ENCODE assay signal across 1 cellular context in the genomic region with DNA sequence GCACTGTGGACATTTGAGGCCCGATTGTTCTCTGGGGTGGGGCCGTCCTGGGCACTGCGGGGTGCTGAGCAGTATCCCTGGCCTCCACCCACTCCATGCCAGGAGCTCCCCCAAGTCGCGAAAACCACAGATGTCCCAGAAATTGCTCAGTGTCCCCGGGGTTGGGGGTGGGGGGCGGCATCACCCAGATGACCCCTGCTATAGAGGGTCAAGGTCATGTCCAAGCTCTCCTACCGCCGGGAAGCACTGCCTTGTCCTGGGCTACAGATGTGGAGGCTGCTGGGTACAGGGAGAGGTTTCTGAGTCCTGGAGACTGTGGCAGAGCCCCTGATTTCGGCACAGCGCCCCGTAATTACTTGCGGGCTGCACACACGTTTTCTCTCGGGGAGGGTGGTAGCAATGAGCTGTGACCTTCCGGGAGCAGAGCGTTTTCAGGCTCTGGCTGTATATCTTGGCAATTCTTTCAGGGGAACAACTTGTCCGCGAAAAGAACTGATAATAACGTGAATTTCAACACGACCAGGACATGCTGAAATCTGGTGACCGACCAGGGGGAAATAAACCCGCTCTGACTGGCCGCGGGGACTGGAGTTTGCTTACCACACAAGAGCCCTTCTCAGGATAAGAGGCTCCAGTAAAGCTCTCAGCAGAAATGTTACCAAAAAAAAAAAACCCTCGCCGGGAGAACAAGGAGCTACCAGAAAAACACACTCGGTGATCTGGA.
A peak's percentile ranks its signal among the peaks of the same experiment; 100 is the strongest.
TF ChIP-seq lines count a peak whose summit lies in the region.

No MANE protein-coding gene starts in this region.

TF ChIP-seq in HepG2, 621 proteins besides CTCF, POLR2A, EP300 and RAD21 (continued from another document):
- TF ChIP-seq, protein P1, sequence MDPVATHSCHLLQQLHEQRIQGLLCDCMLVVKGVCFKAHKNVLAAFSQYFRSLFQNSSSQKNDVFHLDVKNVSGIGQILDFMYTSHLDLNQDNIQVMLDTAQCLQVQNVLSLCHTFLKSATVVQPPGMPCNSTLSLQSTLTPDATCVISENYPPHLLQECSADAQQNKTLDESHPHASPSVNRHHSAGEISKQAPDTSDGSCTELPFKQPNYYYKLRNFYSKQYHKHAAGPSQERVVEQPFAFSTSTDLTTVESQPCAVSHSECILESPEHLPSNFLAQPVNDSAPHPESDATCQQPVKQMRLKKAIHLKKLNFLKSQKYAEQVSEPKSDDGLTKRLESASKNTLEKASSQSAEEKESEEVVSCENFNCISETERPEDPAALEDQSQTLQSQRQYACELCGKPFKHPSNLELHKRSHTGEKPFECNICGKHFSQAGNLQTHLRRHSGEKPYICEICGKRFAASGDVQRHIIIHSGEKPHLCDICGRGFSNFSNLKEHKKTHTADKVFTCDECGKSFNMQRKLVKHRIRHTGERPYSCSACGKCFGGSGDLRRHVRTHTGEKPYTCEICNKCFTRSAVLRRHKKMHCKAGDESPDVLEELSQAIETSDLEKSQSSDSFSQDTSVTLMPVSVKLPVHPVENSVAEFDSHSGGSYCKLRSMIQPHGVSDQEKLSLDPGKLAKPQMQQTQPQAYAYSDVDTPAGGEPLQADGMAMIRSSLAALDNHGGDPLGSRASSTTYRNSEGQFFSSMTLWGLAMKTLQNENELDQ (CRISPR knock-in tag; IDR thresholded peaks at IDR 0.05; ENCODE audit: borderline replicate concordance), result no peak
- TF ChIP-seq, protein P2, sequence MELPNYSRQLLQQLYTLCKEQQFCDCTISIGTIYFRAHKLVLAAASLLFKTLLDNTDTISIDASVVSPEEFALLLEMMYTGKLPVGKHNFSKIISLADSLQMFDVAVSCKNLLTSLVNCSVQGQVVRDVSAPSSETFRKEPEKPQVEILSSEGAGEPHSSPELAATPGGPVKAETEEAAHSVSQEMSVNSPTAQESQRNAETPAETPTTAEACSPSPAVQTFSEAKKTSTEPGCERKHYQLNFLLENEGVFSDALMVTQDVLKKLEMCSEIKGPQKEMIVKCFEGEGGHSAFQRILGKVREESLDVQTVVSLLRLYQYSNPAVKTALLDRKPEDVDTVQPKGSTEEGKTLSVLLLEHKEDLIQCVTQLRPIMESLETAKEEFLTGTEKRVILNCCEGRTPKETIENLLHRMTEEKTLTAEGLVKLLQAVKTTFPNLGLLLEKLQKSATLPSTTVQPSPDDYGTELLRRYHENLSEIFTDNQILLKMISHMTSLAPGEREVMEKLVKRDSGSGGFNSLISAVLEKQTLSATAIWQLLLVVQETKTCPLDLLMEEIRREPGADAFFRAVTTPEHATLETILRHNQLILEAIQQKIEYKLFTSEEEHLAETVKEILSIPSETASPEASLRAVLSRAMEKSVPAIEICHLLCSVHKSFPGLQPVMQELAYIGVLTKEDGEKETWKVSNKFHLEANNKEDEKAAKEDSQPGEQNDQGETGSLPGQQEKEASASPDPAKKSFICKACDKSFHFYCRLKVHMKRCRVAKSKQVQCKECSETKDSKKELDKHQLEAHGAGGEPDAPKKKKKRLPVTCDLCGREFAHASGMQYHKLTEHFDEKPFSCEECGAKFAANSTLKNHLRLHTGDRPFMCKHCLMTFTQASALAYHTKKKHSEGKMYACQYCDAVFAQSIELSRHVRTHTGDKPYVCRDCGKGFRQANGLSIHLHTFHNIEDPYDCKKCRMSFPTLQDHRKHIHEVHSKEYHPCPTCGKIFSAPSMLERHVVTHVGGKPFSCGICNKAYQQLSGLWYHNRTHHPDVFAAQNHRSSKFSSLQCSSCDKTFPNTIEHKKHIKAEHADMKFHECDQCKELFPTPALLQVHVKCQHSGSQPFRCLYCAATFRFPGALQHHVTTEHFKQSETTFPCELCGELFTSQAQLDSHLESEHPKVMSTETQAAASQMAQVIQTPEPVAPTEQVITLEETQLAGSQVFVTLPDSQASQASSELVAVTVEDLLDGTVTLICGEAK (IDR thresholded peaks at IDR 0.05), result no peak
- TF ChIP-seq, protein P2 (CRISPR knock-in tag; IDR thresholded peaks at IDR 0.05), result no peak
- TF ChIP-seq TGIF2 (CRISPR knock-in tag; IDR thresholded peaks at IDR 0.05), result no peak
- peak in 1 of 2 experiments; percentile 35; a peak in 1 of 4 replicates for TF ChIP-seq NR2F1 (CRISPR knock-in tag; IDR thresholded peaks at IDR 0.05)
- no peak for TF ChIP-seq HOXA5 (CRISPR knock-in tag; IDR thresholded peaks at IDR 0.05)
- no peak for TF ChIP-seq ZNF672 (CRISPR knock-in tag; IDR thresholded peaks at IDR 0.05)
- TF ChIP-seq MXD4 (CRISPR knock-in tag; IDR thresholded peaks at IDR 0.05), result no peak
- TF ChIP-seq MEIS2 (CRISPR knock-in tag; IDR thresholded peaks at IDR 0.05), result no peak
- TF ChIP-seq TERF1 (CRISPR knock-in tag; IDR thresholded peaks at IDR 0.05), result no peak
- no peak for TF ChIP-seq ZNF12 (CRISPR knock-in tag; IDR thresholded peaks at IDR 0.05)
- no peak for TF ChIP-seq PHF5A (CRISPR knock-in tag; IDR thresholded peaks at IDR 0.05; ENCODE audit: low read depth, unreplicated experiment)
- TF ChIP-seq TAF1 (CRISPR knock-in tag; IDR thresholded peaks at IDR 0.05), result no peak
- TF ChIP-seq ZNF207 (IDR thresholded peaks at IDR 0.05; ENCODE audit: borderline replicate concordance), result no peak
- TF ChIP-seq NR2F6 (IDR thresholded peaks at IDR 0.05), result peak; percentile 68
- TF ChIP-seq NR2F6 (CRISPR knock-in tag; IDR thresholded peaks at IDR 0.05), result peak; percentile 61; the same call in 1 of the 2 replicates
- TF ChIP-seq TAF15 (IDR thresholded peaks at IDR 0.05; ENCODE audit: low read depth, low read length, poor library complexity, severe bottlenecking), result no peak
- no peak for TF ChIP-seq ZFP90 (CRISPR knock-in tag; IDR thresholded peaks at IDR 0.05; ENCODE audit: borderline replicate concordance)
- TF ChIP-seq, protein P3, sequence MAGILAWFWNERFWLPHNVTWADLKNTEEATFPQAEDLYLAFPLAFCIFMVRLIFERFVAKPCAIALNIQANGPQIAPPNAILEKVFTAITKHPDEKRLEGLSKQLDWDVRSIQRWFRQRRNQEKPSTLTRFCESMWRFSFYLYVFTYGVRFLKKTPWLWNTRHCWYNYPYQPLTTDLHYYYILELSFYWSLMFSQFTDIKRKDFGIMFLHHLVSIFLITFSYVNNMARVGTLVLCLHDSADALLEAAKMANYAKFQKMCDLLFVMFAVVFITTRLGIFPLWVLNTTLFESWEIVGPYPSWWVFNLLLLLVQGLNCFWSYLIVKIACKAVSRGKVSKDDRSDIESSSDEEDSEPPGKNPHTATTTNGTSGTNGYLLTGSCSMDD (CRISPR knock-in tag; IDR thresholded peaks at IDR 0.05), result no peak
- no peak for TF ChIP-seq ZFP41 (CRISPR knock-in tag; IDR thresholded peaks at IDR 0.05; ENCODE audit: borderline replicate concordance)
- TF ChIP-seq ZSCAN9 (CRISPR knock-in tag; IDR thresholded peaks at IDR 0.05; ENCODE audit: borderline replicate concordance), result no peak
- TF ChIP-seq, protein P4, sequence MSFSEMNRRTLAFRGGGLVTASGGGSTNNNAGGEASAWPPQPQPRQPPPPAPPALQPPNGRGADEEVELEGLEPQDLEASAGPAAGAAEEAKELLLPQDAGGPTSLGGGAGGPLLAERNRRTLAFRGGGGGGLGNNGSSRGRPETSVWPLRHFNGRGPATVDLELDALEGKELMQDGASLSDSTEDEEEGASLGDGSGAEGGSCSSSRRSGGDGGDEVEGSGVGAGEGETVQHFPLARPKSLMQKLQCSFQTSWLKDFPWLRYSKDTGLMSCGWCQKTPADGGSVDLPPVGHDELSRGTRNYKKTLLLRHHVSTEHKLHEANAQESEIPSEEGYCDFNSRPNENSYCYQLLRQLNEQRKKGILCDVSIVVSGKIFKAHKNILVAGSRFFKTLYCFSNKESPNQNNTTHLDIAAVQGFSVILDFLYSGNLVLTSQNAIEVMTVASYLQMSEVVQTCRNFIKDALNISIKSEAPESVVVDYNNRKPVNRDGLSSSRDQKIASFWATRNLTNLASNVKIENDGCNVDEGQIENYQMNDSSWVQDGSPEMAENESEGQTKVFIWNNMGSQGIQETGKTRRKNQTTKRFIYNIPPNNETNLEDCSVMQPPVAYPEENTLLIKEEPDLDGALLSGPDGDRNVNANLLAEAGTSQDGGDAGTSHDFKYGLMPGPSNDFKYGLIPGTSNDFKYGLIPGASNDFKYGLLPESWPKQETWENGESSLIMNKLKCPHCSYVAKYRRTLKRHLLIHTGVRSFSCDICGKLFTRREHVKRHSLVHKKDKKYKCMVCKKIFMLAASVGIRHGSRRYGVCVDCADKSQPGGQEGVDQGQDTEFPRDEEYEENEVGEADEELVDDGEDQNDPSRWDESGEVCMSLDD (CRISPR knock-in tag; IDR thresholded peaks at IDR 0.05; ENCODE audit: borderline replicate concordance), result no peak
- TF ChIP-seq ARNT2 (CRISPR knock-in tag; IDR thresholded peaks at IDR 0.05; ENCODE audit: low read depth), result no peak
- no peak for TF ChIP-seq ZNF547 (CRISPR knock-in tag; IDR thresholded peaks at IDR 0.05)
- TF ChIP-seq SP140L (CRISPR knock-in tag; IDR thresholded peaks at IDR 0.05; ENCODE audit: borderline replicate concordance), result no peak
- TF ChIP-seq ZBTB7B (CRISPR knock-in tag; IDR thresholded peaks at IDR 0.05), result no peak
- TF ChIP-seq, protein P5, sequence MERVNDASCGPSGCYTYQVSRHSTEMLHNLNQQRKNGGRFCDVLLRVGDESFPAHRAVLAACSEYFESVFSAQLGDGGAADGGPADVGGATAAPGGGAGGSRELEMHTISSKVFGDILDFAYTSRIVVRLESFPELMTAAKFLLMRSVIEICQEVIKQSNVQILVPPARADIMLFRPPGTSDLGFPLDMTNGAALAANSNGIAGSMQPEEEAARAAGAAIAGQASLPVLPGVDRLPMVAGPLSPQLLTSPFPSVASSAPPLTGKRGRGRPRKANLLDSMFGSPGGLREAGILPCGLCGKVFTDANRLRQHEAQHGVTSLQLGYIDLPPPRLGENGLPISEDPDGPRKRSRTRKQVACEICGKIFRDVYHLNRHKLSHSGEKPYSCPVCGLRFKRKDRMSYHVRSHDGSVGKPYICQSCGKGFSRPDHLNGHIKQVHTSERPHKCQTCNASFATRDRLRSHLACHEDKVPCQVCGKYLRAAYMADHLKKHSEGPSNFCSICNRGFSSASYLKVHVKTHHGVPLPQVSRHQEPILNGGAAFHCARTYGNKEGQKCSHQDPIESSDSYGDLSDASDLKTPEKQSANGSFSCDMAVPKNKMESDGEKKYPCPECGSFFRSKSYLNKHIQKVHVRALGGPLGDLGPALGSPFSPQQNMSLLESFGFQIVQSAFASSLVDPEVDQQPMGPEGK (CRISPR knock-in tag; IDR thresholded peaks at IDR 0.05), result peak; percentile 16; the same call in 1 of the 2 replicates
- TF ChIP-seq ZNF605 (CRISPR knock-in tag; IDR thresholded peaks at IDR 0.05), result no peak
- no peak for TF ChIP-seq ZNF563 (CRISPR knock-in tag; IDR thresholded peaks at IDR 0.05)
- no peak for TF ChIP-seq ZNF510 (CRISPR knock-in tag; IDR thresholded peaks at IDR 0.05; ENCODE audit: low read depth)
- TF ChIP-seq KDM6A (CRISPR knock-in tag; IDR thresholded peaks at IDR 0.05; ENCODE audit: low read depth), result no peak
- no peak for TF ChIP-seq ASH2L (IDR thresholded peaks at IDR 0.05; ENCODE audit: insufficient read length, low read depth, low read length)
- no peak for TF ChIP-seq ZNF10 (CRISPR knock-in tag; IDR thresholded peaks at IDR 0.05; ENCODE audit: borderline replicate concordance, low read depth)
- no peak for TF ChIP-seq NBN (conservative IDR thresholded peaks at IDR 0.05)
- no peak for TF ChIP-seq TARDBP (CRISPR knock-in tag; IDR thresholded peaks at IDR 0.05)
- TF ChIP-seq, protein P6, sequence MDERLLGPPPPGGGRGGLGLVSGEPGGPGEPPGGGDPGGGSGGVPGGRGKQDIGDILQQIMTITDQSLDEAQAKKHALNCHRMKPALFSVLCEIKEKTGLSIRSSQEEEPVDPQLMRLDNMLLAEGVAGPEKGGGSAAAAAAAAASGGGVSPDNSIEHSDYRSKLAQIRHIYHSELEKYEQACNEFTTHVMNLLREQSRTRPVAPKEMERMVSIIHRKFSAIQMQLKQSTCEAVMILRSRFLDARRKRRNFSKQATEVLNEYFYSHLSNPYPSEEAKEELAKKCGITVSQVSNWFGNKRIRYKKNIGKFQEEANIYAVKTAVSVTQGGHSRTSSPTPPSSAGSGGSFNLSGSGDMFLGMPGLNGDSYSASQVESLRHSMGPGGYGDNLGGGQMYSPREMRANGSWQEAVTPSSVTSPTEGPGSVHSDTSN (CRISPR knock-in tag; IDR thresholded peaks at IDR 0.05), result no peak
- TF ChIP-seq PAF1 (CRISPR knock-in tag; IDR thresholded peaks at IDR 0.05), result no peak
